ENCODE assay signal across 1 cellular context in the genomic region with DNA sequence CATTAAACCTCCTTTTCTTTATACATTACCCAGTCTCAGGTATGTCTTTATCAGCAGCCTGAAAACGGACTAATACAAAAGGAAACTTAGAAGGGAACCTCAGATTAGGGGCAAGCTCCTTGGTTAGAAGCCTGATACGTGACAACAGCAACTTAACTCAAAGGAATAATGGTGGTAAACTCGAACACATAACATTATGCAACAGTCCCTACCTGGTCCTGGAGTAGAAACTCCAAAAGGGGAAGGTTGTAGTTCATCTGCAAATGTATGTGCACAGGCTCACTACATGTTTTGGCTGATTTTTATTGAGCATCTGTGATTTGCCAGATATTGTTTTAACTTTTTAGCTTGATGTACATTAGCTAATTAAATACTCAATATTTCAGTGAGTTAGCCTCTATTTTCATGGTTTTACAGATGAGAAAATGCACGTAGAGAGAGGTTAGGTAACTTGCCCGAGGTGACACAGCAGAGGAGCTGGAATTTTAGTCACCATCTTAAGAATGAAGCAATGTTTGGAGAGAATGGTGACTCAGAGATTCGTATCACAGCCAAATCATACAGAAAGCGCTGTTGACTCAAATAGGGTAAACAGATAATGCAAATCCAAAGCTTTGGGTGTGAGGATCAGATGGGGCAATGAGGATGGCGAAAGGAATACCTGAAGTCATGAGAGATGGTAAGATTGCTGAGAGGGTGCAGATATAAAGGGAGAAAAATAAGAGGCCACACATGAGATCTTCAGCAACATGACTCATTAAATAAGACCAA.
TF ChIP-seq lines count a peak whose summit lies in the region.

No MANE protein-coding gene starts in this region.

TF ChIP-seq in IMR-90, 13 proteins besides CTCF, POLR2A, EP300 and RAD21:
- peak; percentile 74 for TF ChIP-seq CEBPB (IDR thresholded peaks at IDR 0.05; ENCODE audit: low read depth, low read length)
- TF ChIP-seq BHLHE40 (IDR thresholded peaks at IDR 0.05; ENCODE audit: low read depth, low read length) = no peak
- TF ChIP-seq, protein P1, sequence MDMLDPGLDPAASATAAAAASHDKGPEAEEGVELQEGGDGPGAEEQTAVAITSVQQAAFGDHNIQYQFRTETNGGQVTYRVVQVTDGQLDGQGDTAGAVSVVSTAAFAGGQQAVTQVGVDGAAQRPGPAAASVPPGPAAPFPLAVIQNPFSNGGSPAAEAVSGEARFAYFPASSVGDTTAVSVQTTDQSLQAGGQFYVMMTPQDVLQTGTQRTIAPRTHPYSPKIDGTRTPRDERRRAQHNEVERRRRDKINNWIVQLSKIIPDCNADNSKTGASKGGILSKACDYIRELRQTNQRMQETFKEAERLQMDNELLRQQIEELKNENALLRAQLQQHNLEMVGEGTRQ (IDR thresholded peaks at IDR 0.05; ENCODE audit: low read depth, low read length) = no peak
- TF ChIP-seq FOS (IDR thresholded peaks at IDR 0.05; ENCODE audit: low read depth, low read length) = no peak
- no peak for TF ChIP-seq MXI1 (IDR thresholded peaks at IDR 0.05; ENCODE audit: borderline replicate concordance, low read depth, low read length)
- no peak for TF ChIP-seq MAFK (IDR thresholded peaks at IDR 0.05; ENCODE audit: low read depth, low read length)
